In the genomic region with DNA sequence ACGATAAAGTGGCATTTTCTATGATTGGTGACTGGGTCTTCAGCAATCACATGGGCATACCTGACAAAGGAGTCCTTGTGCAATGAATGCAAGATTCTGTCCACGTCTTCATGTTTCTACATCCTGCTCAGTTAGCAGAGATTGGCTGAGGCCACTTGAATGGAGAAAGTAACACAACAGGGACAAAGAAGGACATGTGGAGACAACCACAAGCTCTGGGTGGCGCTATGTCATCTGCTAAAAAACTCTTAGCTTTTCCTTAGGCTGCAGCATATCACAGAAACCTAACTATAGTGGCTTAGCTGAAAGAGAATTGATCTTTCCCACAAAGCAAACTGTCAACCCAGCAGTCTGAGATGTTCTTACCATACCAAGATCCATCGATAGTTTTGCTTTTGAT, we compare ENCODE assay signal across 11 cellular contexts.
DNase-seq lines count a peak whose midpoint lies in the region; ATAC-seq, FAIRE-seq and TF ChIP-seq lines count a peak whose summit lies in the region.
"Had no signal": no experiment of that assay in that cellular context is flagged by ENCODE, and none has a peak within 500 bp of the region (broad histone marks: within the 10 kb centered on the region; RNA-seq: fewer than 3 reads in every experiment).

No MANE protein-coding gene starts in this region.

- H3K79me2 ChIP-seq in mammary epithelial cell (ENCODE audit: insufficient read depth, low read length), result no peaks in the 10 kb centered on the region
- H3K79me2 ChIP-seq in PC-3 (ENCODE audit: low read length), result no peaks in the 10 kb centered on the region

- peak; percentile 45 for DNase-seq in MCF 10A (ENCODE audit: unreplicated experiment)
- DNase-seq in mammary epithelial cell, result no peak
- peak; percentile 52 for DNase-seq in PC-3
- peak; percentile 2 for DNase-seq in fibroblast of the conjunctiva (ENCODE audit: low read depth)
- peak; percentile 4 for DNase-seq in urothelium cell line (ENCODE audit: low spot score)
- DNase-seq in T-cell, result no peak
- no peak for DNase-seq in tibial nerve (ENCODE audit: low spot score in 2 of 2)
- DNase-seq: activated naive CD4-positive, alpha-beta T cell treated with anti-CD3 and anti-CD28 coated beads, Interleukin-2, amount 10 ng/mL, durations not matched to agents 7 days and 5 days; thyroid gland had no signal

- H4K20me1 ChIP-seq in mammary epithelial cell (ENCODE audit: insufficient read depth, low read length) (no peaks in the 10 kb centered on the region), PC-3 (ENCODE audit: low read length) (no peaks in the 10 kb centered on the region)
- H4K20me1 ChIP-seq: BLaER1 treated with 17β-estradiol and CSF1 and Interleukin-3, amounts not matched to agents 10 nM and 100 nM had no signal

- no peaks in the 10 kb centered on the region for H3K36me3 ChIP-seq in mammary epithelial cell (ENCODE audit: insufficient read depth, low read length)
- no peaks in the 10 kb centered on the region for H3K36me3 ChIP-seq in PC-3 (ENCODE audit: low read depth, low read length)
- no peaks in the 10 kb centered on the region for H3K36me3 ChIP-seq in tibial nerve
- H3K36me3 ChIP-seq: BLaER1 treated with 17β-estradiol and CSF1 and Interleukin-3, amounts not matched to agents 10 nM and 100 nM; thyroid gland had no signal

- H3K9ac ChIP-seq in mammary epithelial cell (ENCODE audit: insufficient read depth, low read length) (no peak overlapping the region), PC-3 (ENCODE audit: low read length) (no peak overlapping the region)
- H3K9ac ChIP-seq: BLaER1 treated with 17β-estradiol and CSF1 and Interleukin-3, amounts not matched to agents 10 nM and 100 nM had no signal

- H3K27ac Mint-ChIP-seq in MCF 10A (ENCODE audit: low read depth, unreplicated experiment), result no peak overlapping the region
- H3K27ac Mint-ChIP-seq in T-cell, result no peak overlapping the region
- H3K27ac Mint-ChIP-seq in stimulated activated memory B cell treated with anti-CD40 and anti-IgM and Interleukin-4, amounts not matched to agents 10 μg/mL and 1 μg/mL and 100 μg/mL, for 72 hours, result no peak overlapping the region
- H3K27ac Mint-ChIP-seq: activated naive CD4-positive, alpha-beta T cell treated with anti-CD3 and anti-CD28 coated beads, Interleukin-2, amount 10 ng/mL, durations not matched to agents 7 days and 5 days had no signal

- dilution Hi-C loops in mammary epithelial cell (cut with HindIII; ENCODE audit: low sequenced_read_pairs), result no loop called here

- H3K36me3 Mint-ChIP-seq in MCF 10A (ENCODE audit: insufficient read depth, unreplicated experiment) (no peaks in the 10 kb centered on the region), T-cell (no peaks in the 10 kb centered on the region)
- H3K36me3 Mint-ChIP-seq in stimulated activated memory B cell treated with anti-CD40 and anti-IgM and Interleukin-4, amounts not matched to agents 10 μg/mL and 1 μg/mL and 100 μg/mL, for 72 hours, result no peaks in the 10 kb centered on the region
- H3K36me3 Mint-ChIP-seq: activated naive CD4-positive, alpha-beta T cell treated with anti-CD3 and anti-CD28 coated beads, Interleukin-2, amount 10 ng/mL, durations not matched to agents 7 days and 5 days had no signal

- POLR2A ChIA-PET in MCF 10A (lab: Yijun Ruan, JAX), result interaction anchor here (0.5 kb wide), 1 partner anchor 340 kb away, joined by 3 read pairs; no protein-coding TSS in a partner anchor
- POLR2A ChIA-PET in PC-3 (lab: Charles Lee; ENCODE audit: unreplicated experiment), result no interaction called here
- POLR2A ChIA-PET in T-cell (lab: Charles Lee), result no interaction called here

- H3K4me3 Mint-ChIP-seq in MCF 10A (ENCODE audit: unreplicated experiment) (no peak overlapping the region), T-cell (no peak overlapping the region)
- no peak overlapping the region for H3K4me3 Mint-ChIP-seq in stimulated activated memory B cell treated with anti-CD40 and anti-IgM and Interleukin-4, amounts not matched to agents 10 μg/mL and 1 μg/mL and 100 μg/mL, for 72 hours
- H3K4me3 Mint-ChIP-seq: activated naive CD4-positive, alpha-beta T cell treated with anti-CD3 and anti-CD28 coated beads, Interleukin-2, amount 10 ng/mL, durations not matched to agents 7 days and 5 days had no signal

- H3K27me3 Mint-ChIP-seq in MCF 10A (ENCODE audit: insufficient read depth, unreplicated experiment) (no peaks in the 10 kb centered on the region), T-cell (no peaks in the 10 kb centered on the region)
- H3K27me3 Mint-ChIP-seq in stimulated activated memory B cell treated with anti-CD40 and anti-IgM and Interleukin-4, amounts not matched to agents 10 μg/mL and 1 μg/mL and 100 μg/mL, for 72 hours, result no peaks in the 10 kb centered on the region
- H3K27me3 Mint-ChIP-seq: activated naive CD4-positive, alpha-beta T cell treated with anti-CD3 and anti-CD28 coated beads, Interleukin-2, amount 10 ng/mL, durations not matched to agents 7 days and 5 days had no signal

- no peaks in the 10 kb centered on the region for H3F3A ChIP-seq in PC-3 (ENCODE audit: low read length, unreplicated experiment)

- H3K27ac ChIP-seq in mammary epithelial cell (ENCODE audit: insufficient read depth, low read depth, low read length) (no peak overlapping the region), PC-3 (ENCODE audit: low read length) (no peak overlapping the region), tibial nerve (no peak overlapping the region)
- H3K27ac ChIP-seq: BLaER1 treated with 17β-estradiol and CSF1 and Interleukin-3, amounts not matched to agents 10 nM and 100 nM; thyroid gland had no signal

- CTCF ChIA-PET in MCF 10A (lab: Yijun Ruan, JAX), result interaction anchor here (0.6 to 1.3 kb wide), 9 partner anchors 8 to 1274 kb away, joined by 3 to 4 read pairs (median 3); no protein-coding TSS in a partner anchor
- CTCF ChIA-PET in mammary epithelial cell (lab: Charles Lee; ENCODE audit: low non-redundant PET), result no interaction called here
- CTCF ChIA-PET in PC-3 (lab: Charles Lee), result no interaction called here
- CTCF ChIA-PET in T-cell (lab: Charles Lee), result interaction anchor here in 1 of 2 donors (0.9 kb wide), 1 partner anchor 22 kb away, joined by 4 read pairs; no protein-coding TSS in a partner anchor

- H3K9me3 ChIP-seq in mammary epithelial cell (replicated peaks; ENCODE audit: insufficient read depth, low read length) (peaks cover 18% of the 10 kb centered on the region), PC-3 (ENCODE audit: low read length) (no peaks in the 10 kb centered on the region), tibial nerve (no peaks in the 10 kb centered on the region)
- H3K9me3 ChIP-seq: BLaER1 treated with 17β-estradiol and CSF1 and Interleukin-3, amounts not matched to agents 10 nM and 100 nM; thyroid gland had no signal

- no peak for TF ChIP-seq POLR2A in tibial nerve (IDR thresholded peaks at IDR 0.05)

- no TSS peak for BruUV-seq in MCF 10A (replicated peaks; lab: Mats Ljungman, UMichigan)
- BruUV-seq in mammary epithelial cell (replicated peaks; lab: Mats Ljungman, UMichigan), result no TSS peak
- no TSS peak for BruUV-seq in PC-3 (replicated peaks; lab: Mats Ljungman, UMichigan)

- H3K4me1 Mint-ChIP-seq in MCF 10A (ENCODE audit: insufficient read depth, unreplicated experiment), result no peaks in the 10 kb centered on the region
- no peaks in the 10 kb centered on the region for H3K4me1 Mint-ChIP-seq in T-cell
- H3K4me1 Mint-ChIP-seq in stimulated activated memory B cell treated with anti-CD40 and anti-IgM and Interleukin-4, amounts not matched to agents 10 μg/mL and 1 μg/mL and 100 μg/mL, for 72 hours, result no peaks in the 10 kb centered on the region
- H3K4me1 Mint-ChIP-seq: activated naive CD4-positive, alpha-beta T cell treated with anti-CD3 and anti-CD28 coated beads, Interleukin-2, amount 10 ng/mL, durations not matched to agents 7 days and 5 days had no signal

- FAIRE-seq in urothelium cell line (lab: Jason Lieb, UNC), result no peak

- H3K27me3 ChIP-seq in mammary epithelial cell (ENCODE audit: insufficient read depth, low read length), result no peaks in the 10 kb centered on the region
- no peaks in the 10 kb centered on the region for H3K27me3 ChIP-seq in PC-3 (ENCODE audit: low read length)
- no peaks in the 10 kb centered on the region for H3K27me3 ChIP-seq in tibial nerve
- H3K27me3 ChIP-seq: BLaER1 treated with 17β-estradiol and CSF1 and Interleukin-3, amounts not matched to agents 10 nM and 100 nM; thyroid gland had no signal

- TF ChIP-seq EP300 in tibial nerve (IDR thresholded peaks at IDR 0.05), result no peak

- no peak overlapping the region for H2AFZ ChIP-seq in mammary epithelial cell (ENCODE audit: low read depth, low read length)
- H2AFZ ChIP-seq in PC-3 (ENCODE audit: low read length), result no peak overlapping the region

- H3K9me3 Mint-ChIP-seq in MCF 10A (ENCODE audit: unreplicated experiment) (no peaks in the 10 kb centered on the region), T-cell (peaks cover 0 to 3% (median 0%) of the 10 kb centered on the region in 3 donors)
- peaks cover 3% of the 10 kb centered on the region for H3K9me3 Mint-ChIP-seq in stimulated activated memory B cell treated with anti-CD40 and anti-IgM and Interleukin-4, amounts not matched to agents 10 μg/mL and 1 μg/mL and 100 μg/mL, for 72 hours
- H3K9me3 Mint-ChIP-seq: activated naive CD4-positive, alpha-beta T cell treated with anti-CD3 and anti-CD28 coated beads, Interleukin-2, amount 10 ng/mL, durations not matched to agents 7 days and 5 days had no signal

- peak; percentile 64 for ATAC-seq in PC-3
- ATAC-seq in T-cell (replicated peaks in 1 of 4), result no peak
- ATAC-seq in stimulated activated memory B cell treated with anti-CD40 and anti-IgM and Interleukin-4, amounts not matched to agents 10 μg/mL and 1 μg/mL and 100 μg/mL, for 72 hours, result no peak

- in situ Hi-C loops in mammary epithelial cell (cut with MboI; ENCODE audit: low sequenced_read_pairs in 2 of 2), result no loop called here

- WGBS in mammary epithelial cell (ENCODE audit: low coverage, missing lambda C conversion rate), result 18% methylated on average over 3 of the region's 4 CpGs
- WGBS in tibial nerve, 2 donors, result 39 to 41% methylated on average over 4 of the region's 4 CpGs

- H3K4me2 ChIP-seq in mammary epithelial cell (ENCODE audit: insufficient read depth, low read depth, low read length) (no peak overlapping the region), PC-3 (ENCODE audit: low read length) (no peak overlapping the region)
- H3K4me2 ChIP-seq: BLaER1 treated with 17β-estradiol and CSF1 and Interleukin-3, amounts not matched to agents 10 nM and 100 nM had no signal

- no peak overlapping the region for H3K4me3 ChIP-seq in mammary epithelial cell (replicated peaks in 1 of 3; ENCODE audit: insufficient read depth in 1 of 3, low read depth in 2 of 3, low read length in 3 of 3)
- H3K4me3 ChIP-seq in PC-3 (ENCODE audit: low read length), result no peak overlapping the region
- no peak overlapping the region for H3K4me3 ChIP-seq in tibial nerve
- H3K4me3 ChIP-seq: BLaER1 treated with 17β-estradiol and CSF1 and Interleukin-3, amounts not matched to agents 10 nM and 100 nM; thyroid gland had no signal

- TF ChIP-seq CTCF in MCF 10A (IDR thresholded peaks at IDR 0.05; ENCODE audit: unreplicated experiment), result peak; percentile 41
- TF ChIP-seq CTCF in mammary epithelial cell (conservative IDR thresholded peaks at IDR 0.05 in 1 of 2, IDR thresholded peaks at IDR 0.05 in 1 of 2; ENCODE audit: extremely low read depth in 1 of 2, insufficient read depth in 1 of 2, low read depth in 1 of 2, low read length in 2 of 2), result no peak
- peak; percentile 55 for TF ChIP-seq CTCF in PC-3 (conservative IDR thresholded peaks at IDR 0.05; ENCODE audit: low read depth, low read length)
- TF ChIP-seq CTCF in tibial nerve (IDR thresholded peaks at IDR 0.05), result peak in 1 of 5 experiments; percentile 20

- intact Hi-C loops in MCF 10A (cut with micrococcal nuclease) (loop anchor here (1.0 to 5.0 kb wide), 2 partner anchors 688 to 1144 kb away; a partner anchor contains a TSS), mammary epithelial cell (cut with micrococcal nuclease) (no loop called here), PC-3 (cut with micrococcal nuclease) (loop anchor here (5.0 kb wide), 3 partner anchors 689 to 1149 kb away; no protein-coding TSS in a partner anchor)

- H3K4me1 ChIP-seq in mammary epithelial cell (ENCODE audit: insufficient read depth, low read length) (no peaks in the 10 kb centered on the region), PC-3 (ENCODE audit: insufficient read depth, low read length) (no peaks in the 10 kb centered on the region), tibial nerve (no peaks in the 10 kb centered on the region)
- H3K4me1 ChIP-seq: BLaER1 treated with 17β-estradiol and CSF1 and Interleukin-3, amounts not matched to agents 10 nM and 100 nM; thyroid gland had no signal

- no peaks in the 10 kb centered on the region for H3K9me2 ChIP-seq in PC-3 (replicated peaks; ENCODE audit: low read length)

Comparison
In these comparisons a context has a peak if more than half of its experiments do, and no peak if none do; other contexts are left out.
1. DNase-seq: peak in MCF 10A (single experiment), PC-3 (single experiment), fibroblast of the conjunctiva (single experiment) and urothelium cell line (single experiment); none in mammary epithelial cell (single experiment), T-cell (0 of 34) and tibial nerve (0 of 2).
2. CTCF ChIP-seq: peak in MCF 10A (single experiment) and PC-3 (single experiment); none in mammary epithelial cell (0 of 2).